ENCODE assay signal across 1 cellular context in the genomic region with DNA sequence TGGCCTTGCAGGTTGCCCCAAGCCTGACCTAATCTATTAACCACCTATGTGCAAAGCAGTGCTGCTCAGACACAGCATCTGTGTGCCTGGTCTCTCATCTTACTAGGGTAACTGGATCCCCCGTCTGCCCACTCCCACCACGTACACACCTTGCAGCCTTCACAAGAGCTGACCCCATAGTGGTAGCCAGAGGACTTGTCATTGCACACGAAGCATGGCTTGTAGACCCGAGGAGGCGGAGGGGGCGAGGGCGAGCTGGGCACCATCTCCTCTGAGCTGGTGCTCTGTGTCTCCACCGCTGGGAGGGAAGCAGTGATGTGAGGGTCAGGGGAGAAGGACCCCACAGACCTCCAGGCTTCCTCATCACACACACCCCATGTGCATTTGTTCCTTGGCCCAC.
TF ChIP-seq lines count a peak whose summit lies in the region.

No MANE protein-coding gene starts in this region.

TF ChIP-seq in IMR-90, 13 proteins besides CTCF, POLR2A, EP300 and RAD21:
- TF ChIP-seq RCOR1 (IDR thresholded peaks at IDR 0.05; ENCODE audit: insufficient replicate concordance, low read length) (no peak), CEBPB (IDR thresholded peaks at IDR 0.05; ENCODE audit: low read depth, low read length) (no peak)
- TF ChIP-seq, protein P1, sequence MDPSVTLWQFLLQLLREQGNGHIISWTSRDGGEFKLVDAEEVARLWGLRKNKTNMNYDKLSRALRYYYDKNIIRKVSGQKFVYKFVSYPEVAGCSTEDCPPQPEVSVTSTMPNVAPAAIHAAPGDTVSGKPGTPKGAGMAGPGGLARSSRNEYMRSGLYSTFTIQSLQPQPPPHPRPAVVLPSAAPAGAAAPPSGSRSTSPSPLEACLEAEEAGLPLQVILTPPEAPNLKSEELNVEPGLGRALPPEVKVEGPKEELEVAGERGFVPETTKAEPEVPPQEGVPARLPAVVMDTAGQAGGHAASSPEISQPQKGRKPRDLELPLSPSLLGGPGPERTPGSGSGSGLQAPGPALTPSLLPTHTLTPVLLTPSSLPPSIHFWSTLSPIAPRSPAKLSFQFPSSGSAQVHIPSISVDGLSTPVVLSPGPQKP (IDR thresholded peaks at IDR 0.05; ENCODE audit: borderline replicate concordance, low read depth, low read length) = no peak
